Comparison of ENCODE assay signal across 20 cellular contexts in the genomic region with DNA sequence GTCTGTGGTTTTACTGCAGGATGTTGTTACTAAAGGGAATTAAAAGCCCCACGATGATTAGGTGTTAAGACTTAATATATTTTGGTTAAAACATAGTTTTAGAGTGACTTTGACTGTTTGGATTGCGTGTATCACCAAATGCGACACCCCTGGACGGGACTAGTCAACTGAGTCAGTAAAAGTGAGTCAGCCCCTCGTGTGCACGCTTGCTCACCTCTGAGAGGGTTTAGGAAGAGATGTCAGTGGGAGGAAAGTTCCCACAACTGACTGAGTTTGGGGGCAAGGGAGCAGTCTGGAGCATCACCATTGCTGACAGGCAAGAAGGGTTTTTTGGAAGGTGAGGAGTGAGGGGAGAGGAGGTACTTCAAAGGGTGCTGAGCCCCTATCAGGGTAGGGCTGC. TPM values are rescaled to one million over a fixed set of nuclear protein-coding genes. Genes with fewer than 3 reads are reported as not detected.
"Had no signal": no experiment of that assay in that cellular context is flagged by ENCODE, and none has a peak within 500 bp of the region (broad histone marks: within the 10 kb centered on the region; RNA-seq: fewer than 3 reads in every experiment).

No MANE protein-coding gene starts in this region.

- H3K9me3 Mint-ChIP-seq: activated naive CD8-positive, alpha-beta T cell treated with anti-CD3 and anti-CD28 coated beads, Interleukin-2, amount 10 ng/mL, durations not matched to agents 7 days and 5 days; activated T-cell treated with anti-CD3 and anti-CD28 coated beads, Interleukin-2, amount 50 U/mL, for 4 hours; natural killer cell; stimulated activated naive B cell treated with anti-CD40 and anti-IgM and Interleukin-4, amounts not matched to agents 10 μg/mL and 1 μg/mL and 100 μg/mL, for 72 hours; T-helper 2 cell treated with Interferon-gamma antibody and Interleukin-4, amounts not matched to agents 5 μg/mL and 100 μg/mL, for 36 hours; type B pancreatic cell had no signal

- H3K36me3 Mint-ChIP-seq: activated naive CD8-positive, alpha-beta T cell treated with anti-CD3 and anti-CD28 coated beads, Interleukin-2, amount 10 ng/mL, durations not matched to agents 7 days and 5 days; stimulated activated naive B cell treated with anti-CD40 and anti-IgM and Interleukin-4, amounts not matched to agents 10 μg/mL and 1 μg/mL and 100 μg/mL, for 72 hours; type B pancreatic cell had no signal

- H3K36me3 ChIP-seq: colonic mucosa had no signal

- DNase-seq: activated CD4-positive, alpha-beta T cell treated with anti-CD3 and anti-CD28 coated beads, Interleukin-2, amount 50 U/mL, for 48 hours; activated effector memory CD4-positive, alpha-beta T cell treated with anti-CD3 and anti-CD28 coated beads, Interleukin-2, amount 50 U/mL, for 16 hours; activated naive CD8-positive, alpha-beta T cell treated with anti-CD3 and anti-CD28 coated beads, Interleukin-2, amount 10 ng/mL, durations not matched to agents 7 days and 5 days; activated T-cell treated with anti-CD3 and anti-CD28 coated beads, Interleukin-2, amount 50 U/mL, for 4 hours; aorta; colonic mucosa; glutamatergic neuron; left colon; natural killer cell; nucleus accumbens; right cardiac atrium; stimulated activated naive B cell treated with anti-CD40 and anti-IgM and Interleukin-4, amounts not matched to agents 10 μg/mL and 1 μg/mL and 100 μg/mL, for 72 hours; SW 1271 had no signal

- H3K27ac ChIP-seq: colonic mucosa had no signal

- H3K4me3 ChIP-seq: colonic mucosa, smooth muscle cell had no signal

- H3K9me3 ChIP-seq: colonic mucosa had no signal

- H3K27ac Mint-ChIP-seq: activated naive CD8-positive, alpha-beta T cell treated with anti-CD3 and anti-CD28 coated beads, Interleukin-2, amount 10 ng/mL, durations not matched to agents 7 days and 5 days; natural killer cell; stimulated activated naive B cell treated with anti-CD40 and anti-IgM and Interleukin-4, amounts not matched to agents 10 μg/mL and 1 μg/mL and 100 μg/mL, for 72 hours; T-helper 2 cell treated with Interferon-gamma antibody and Interleukin-4, amounts not matched to agents 5 μg/mL and 100 μg/mL, for 36 hours; type B pancreatic cell had no signal

- H3K4me3 Mint-ChIP-seq: activated naive CD8-positive, alpha-beta T cell treated with anti-CD3 and anti-CD28 coated beads, Interleukin-2, amount 10 ng/mL, durations not matched to agents 7 days and 5 days; activated T-cell treated with anti-CD3 and anti-CD28 coated beads, Interleukin-2, amount 50 U/mL, for 4 hours; natural killer cell; stimulated activated naive B cell treated with anti-CD40 and anti-IgM and Interleukin-4, amounts not matched to agents 10 μg/mL and 1 μg/mL and 100 μg/mL, for 72 hours; T-helper 2 cell treated with Interferon-gamma antibody and Interleukin-4, amounts not matched to agents 5 μg/mL and 100 μg/mL, for 36 hours; type B pancreatic cell had no signal

- H3K4me1 Mint-ChIP-seq: activated naive CD8-positive, alpha-beta T cell treated with anti-CD3 and anti-CD28 coated beads, Interleukin-2, amount 10 ng/mL, durations not matched to agents 7 days and 5 days; natural killer cell; stimulated activated naive B cell treated with anti-CD40 and anti-IgM and Interleukin-4, amounts not matched to agents 10 μg/mL and 1 μg/mL and 100 μg/mL, for 72 hours had no signal

RNA-seq across cellular contexts. Expression of a gene that starts 14.4 kb away (rescaled TPM):
- total RNA-seq: activated naive CD8-positive, alpha-beta T cell treated with anti-CD3 and anti-CD28 coated beads, Interleukin-2, amount 10 ng/mL, durations not matched to agents 7 days and 5 days; activated T-cell treated with anti-CD3 and anti-CD28 coated beads, Interleukin-2, amount 50 U/mL, for 4 hours; colonic mucosa; endothelial cell of umbilical vein; left colon; lung microvascular endothelial cell; mucosa of gallbladder; natural killer cell; posterior vena cava; right cardiac atrium; smooth muscle cell had no signal
